Comparison of ENCODE assay signal across 14 cellular contexts in the genomic region with DNA sequence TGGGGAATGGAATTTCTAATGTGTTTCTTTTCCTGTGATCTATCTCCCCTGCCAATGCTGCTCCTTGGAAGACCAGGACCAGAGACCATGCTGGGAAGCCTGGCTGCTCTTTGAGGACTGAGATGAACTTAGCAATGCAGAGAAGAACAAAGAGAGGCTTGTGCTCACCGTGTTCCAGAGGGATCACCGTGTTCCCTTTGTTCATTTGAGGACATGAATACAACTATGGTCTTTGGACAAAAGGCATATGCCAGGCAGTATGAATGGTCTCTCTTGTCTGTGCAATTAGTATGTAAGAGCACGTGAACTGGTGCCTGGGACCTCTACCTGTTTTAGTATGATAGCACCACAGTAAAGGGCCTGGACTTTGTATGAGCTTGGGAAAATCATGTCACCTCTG.
DNase-seq lines count a peak whose midpoint lies in the region; ATAC-seq, FAIRE-seq and TF ChIP-seq lines count a peak whose summit lies in the region.
"Had no signal": no experiment of that assay in that cellular context is flagged by ENCODE, and none has a peak within 500 bp of the region (broad histone marks: within the 10 kb centered on the region; RNA-seq: fewer than 3 reads in every experiment).

No MANE protein-coding gene starts in this region.

- no peak for TF ChIP-seq CTCF in osteocyte (IDR thresholded peaks at IDR 0.05)

- ATAC-seq in HG02938 (IDR thresholded peaks at IDR 0.05; ENCODE audit: unreplicated experiment): no peak
- ATAC-seq: GM23338 had no signal

- H3K36me3 Mint-ChIP-seq in osteocyte (ENCODE audit: unreplicated experiment): no peaks in the 10 kb centered on the region

- no peaks in the 10 kb centered on the region for H3K27me3 Mint-ChIP-seq in osteocyte (ENCODE audit: unreplicated experiment)

- H3K4me3 Mint-ChIP-seq in osteocyte (ENCODE audit: unreplicated experiment): no peak overlapping the region
- H3K4me3 Mint-ChIP-seq: GM23338 had no signal

- no peak overlapping the region for H3K27ac Mint-ChIP-seq in osteocyte (ENCODE audit: unreplicated experiment)
- H3K27ac Mint-ChIP-seq: GM23338 had no signal

- DNase-seq in NCI-H526 (lab: John Stamatoyannopoulos, UW): peak; percentile 2 to 20
- DNase-seq in NCI-H526 treated with DMSO at 0.1 percent for 48 hours (lab: John Stamatoyannopoulos, UW): no peak
- DNase-seq in hippocampal formation (lab: John Stamatoyannopoulos, UW): peak; percentile 78 to 96
- DNase-seq in osteocyte (ENCODE audit: extremely low spot score, unreplicated experiment): peak; percentile 54
- DNase-seq in NCI-H2107 treated with DMSO at 0.1 percent for 48 hours (lab: John Stamatoyannopoulos, UW; ENCODE audit: unreplicated experiment): no peak
- DNase-seq in mesenteric fat pad (ENCODE audit: low spot score): no peak
- no peak for DNase-seq in urothelium cell line (ENCODE audit: low spot score)
- DNase-seq: DMS 273 treated with DMSO at 0.1 percent for 48 hours, KBM-7, NCI-H1048, NCI-H1694, NCI-H774 had no signal

- H3K9me3 Mint-ChIP-seq in osteocyte (ENCODE audit: unreplicated experiment): no peaks in the 10 kb centered on the region
- H3K9me3 Mint-ChIP-seq: GM23338 had no signal

- FAIRE-seq in urothelium cell line (lab: Jason Lieb, UNC): no peak

- peaks cover 4% of the 10 kb centered on the region for H3K4me1 Mint-ChIP-seq in osteocyte (ENCODE audit: unreplicated experiment)

Comparison
In these comparisons a context has a peak if more than half of its experiments do, and no peak if none do; other contexts are left out.
1. DNase-seq: peak in NCI-H526 (2 of 2), hippocampal formation (2 of 2) and osteocyte (single experiment); none in NCI-H526 treated with DMSO at 0.1 percent for 48 hours (single experiment), NCI-H2107 treated with DMSO at 0.1 percent for 48 hours (single experiment), mesenteric fat pad (single experiment) and urothelium cell line (single experiment).